31 cellular contexts compared by ENCODE assay signal in genomic region chr21:15531986-15532385, GRCh38.
"Had no signal": no experiment of that assay in that cellular context is flagged by ENCODE, and none has a peak within 500 bp of the region (broad histone marks: within the 10 kb centered on the region; RNA-seq: fewer than 3 reads in every experiment).

No MANE protein-coding gene starts in this region.

- H3K27ac ChIP-seq: brain microvascular endothelial cell, coronary artery, dorsolateral prefrontal cortex, esophagus muscularis mucosa, foreskin keratinocyte, gastrocnemius medialis, heart right ventricle, hepatocyte had no signal

- H3K9me3 Mint-ChIP-seq: activated CD8-positive, alpha-beta T cell treated with anti-CD3 and anti-CD28 coated beads for 36 hours; activated T-cell treated with anti-CD3 and anti-CD28 coated beads, Interleukin-2, amount 50 U/mL, for 4 hours; activated T-helper 17 cell treated with anti-CD3 and anti-CD28 coated beads, Interleukin-2, amount 50 U/mL, for 72 hours; central memory CD8-positive, alpha-beta T cell; dendritic cell treated with granulocyte-macrophage colony-stimulating factor and Interleukin-4, amounts not matched to agents 40 ng/mL and 50 ng/mL, for 4 days had no signal

- H3K27me3 Mint-ChIP-seq: activated CD8-positive, alpha-beta T cell treated with anti-CD3 and anti-CD28 coated beads for 36 hours; activated naive CD8-positive, alpha-beta T cell; dendritic cell treated with granulocyte-macrophage colony-stimulating factor and Interleukin-4, amounts not matched to agents 40 ng/mL and 50 ng/mL, for 4 days had no signal

- H3K4me3 ChIP-seq: coronary artery, dorsolateral prefrontal cortex, esophagus muscularis mucosa, gastrocnemius medialis, heart right ventricle, hepatocyte had no signal

- H3K4me1 Mint-ChIP-seq: activated T-helper 17 cell treated with anti-CD3 and anti-CD28 coated beads, Interleukin-2, amount 50 U/mL, for 72 hours; endodermal cell had no signal

- H3K36me3 ChIP-seq: brain microvascular endothelial cell, esophagus muscularis mucosa, gastrocnemius medialis, heart right ventricle had no signal

- H3K27ac Mint-ChIP-seq: activated CD8-positive, alpha-beta T cell treated with anti-CD3 and anti-CD28 coated beads for 36 hours; activated naive CD8-positive, alpha-beta T cell; activated T-helper 17 cell treated with anti-CD3 and anti-CD28 coated beads, Interleukin-2, amount 50 U/mL, for 72 hours; dendritic cell treated with granulocyte-macrophage colony-stimulating factor and Interleukin-4, amounts not matched to agents 40 ng/mL and 50 ng/mL, for 4 days; endodermal cell had no signal

- H3K4me2 ChIP-seq: hepatocyte had no signal

- H3K79me2 ChIP-seq: hepatocyte had no signal

- FAIRE-seq: astrocyte, bronchial epithelial cell had no signal

- H2AFZ ChIP-seq: hepatocyte had no signal

- H3K4me1 ChIP-seq: esophagus muscularis mucosa, foreskin keratinocyte, gastrocnemius medialis, heart right ventricle had no signal

- H3K9me3 ChIP-seq: esophagus muscularis mucosa, gastrocnemius medialis had no signal

- H3K27me3 ChIP-seq: brain microvascular endothelial cell, esophagus muscularis mucosa, gastrocnemius medialis, hepatocyte had no signal

- H3K4me3 Mint-ChIP-seq: activated CD8-positive, alpha-beta T cell treated with anti-CD3 and anti-CD28 coated beads for 36 hours; activated naive CD8-positive, alpha-beta T cell; activated T-cell treated with anti-CD3 and anti-CD28 coated beads, Interleukin-2, amount 50 U/mL, for 4 hours; activated T-helper 17 cell treated with anti-CD3 and anti-CD28 coated beads, Interleukin-2, amount 50 U/mL, for 72 hours; central memory CD8-positive, alpha-beta T cell; dendritic cell treated with granulocyte-macrophage colony-stimulating factor and Interleukin-4, amounts not matched to agents 40 ng/mL and 50 ng/mL, for 4 days; endodermal cell had no signal

- DNase-seq: activated CD4-positive, alpha-beta T cell treated with anti-CD3 and anti-CD28 coated beads for 1 hour; activated CD4-positive, alpha-beta T cell treated with anti-CD3 and anti-CD28 coated beads for 4 hours; activated CD4-positive, alpha-beta T cell treated with anti-CD3 and anti-CD28 coated beads, Interleukin-2, amount 50 U/mL, for 1 hour; activated CD4-positive, alpha-beta T cell treated with anti-CD3 and anti-CD28 coated beads, Interleukin-2, amount 50 U/mL, for 48 hours; activated CD8-positive, alpha-beta memory T cell treated with anti-CD3 and anti-CD28 coated beads for 24 hours; activated CD8-positive, alpha-beta T cell treated with anti-CD3 and anti-CD28 coated beads for 36 hours; activated effector memory CD4-positive, alpha-beta T cell treated with Interleukin-2 at 50 U/mL for 16 hours; activated gamma-delta T cell treated with Interleukin-2 at 50 U/mL for 16 hours; activated naive CD4-positive, alpha-beta T cell treated with anti-CD3 and anti-CD28 coated beads, Interleukin-2, amount 50 U/mL, for 16 hours; activated naive CD4-positive, alpha-beta T cell treated with Interleukin-2 at 50 U/mL for 16 hours; activated T-cell treated with anti-CD3 and anti-CD28 coated beads, Interleukin-2, amount 50 U/mL, for 4 hours; amniotic stem cell; anterior cingulate cortex; brain microvascular endothelial cell; dorsolateral prefrontal cortex; effector memory CD4-positive, alpha-beta T cell; endodermal cell; gastrocnemius medialis; glutamatergic neuron; heart right ventricle; T-helper 2 cell had no signal

- ATAC-seq: activated CD8-positive, alpha-beta T cell treated with anti-CD3 and anti-CD28 coated beads for 36 hours; activated T-cell treated with anti-CD3 and anti-CD28 coated beads, Interleukin-2, amount 50 U/mL, for 4 hours; activated T-helper 17 cell treated with anti-CD3 and anti-CD28 coated beads, Interleukin-2, amount 50 U/mL, for 72 hours; foreskin keratinocyte; gastrocnemius medialis; heart right ventricle had no signal
